ENCODE assay signal across 13 cellular contexts in the genomic region with DNA sequence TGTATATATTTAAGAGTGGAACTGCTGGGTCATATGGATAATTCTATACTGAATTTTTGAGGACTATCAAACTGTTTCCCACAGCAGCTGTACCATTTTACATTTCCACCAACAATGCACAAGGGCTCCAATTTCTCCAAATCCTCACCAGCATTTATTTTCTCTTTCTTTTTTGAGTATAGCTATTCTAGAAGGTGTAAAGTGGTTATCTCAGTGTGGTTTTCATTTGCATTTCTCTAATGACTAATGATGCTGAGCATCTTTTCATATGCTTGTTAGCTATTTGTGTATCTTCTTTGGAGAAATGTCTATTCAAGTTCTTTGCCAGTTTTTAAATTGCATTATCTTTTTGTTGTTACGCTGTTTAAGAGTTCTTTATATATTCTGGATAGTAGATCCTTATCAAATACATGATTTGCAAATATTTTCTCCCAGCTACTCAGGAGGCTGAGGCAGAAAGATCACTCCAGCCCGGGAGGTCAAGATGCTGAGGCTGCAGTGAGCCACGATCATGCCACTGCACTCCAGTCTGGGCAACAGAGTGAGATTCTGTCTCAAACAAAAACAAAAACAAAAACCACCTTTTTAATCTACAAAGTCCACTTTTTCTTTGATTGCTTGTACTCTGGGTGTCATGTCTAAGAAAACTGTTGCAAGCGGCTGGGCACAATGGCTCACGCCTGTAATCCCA. TPM values are rescaled to one million over a fixed set of nuclear protein-coding genes. Genes with fewer than 3 reads are reported as not detected.
DNase-seq lines count a peak whose midpoint lies in the region; ATAC-seq, FAIRE-seq and TF ChIP-seq lines count a peak whose summit lies in the region.
"Had no signal": no experiment of that assay in that cellular context is flagged by ENCODE, and none has a peak within 500 bp of the region (broad histone marks: within the 10 kb centered on the region; RNA-seq: fewer than 3 reads in every experiment).

No MANE protein-coding gene starts in this region.

- no peak for TF ChIP-seq CTCF in pancreas (IDR thresholded peaks at IDR 0.05)
- no peak for TF ChIP-seq CTCF in D721Med (IDR thresholded peaks at IDR 0.05; ENCODE audit: insufficient read depth, missing control alignments)

- no peaks in the 10 kb centered on the region for H3K9me3 ChIP-seq in pancreas
- H3K9me3 ChIP-seq: neutrophil had no signal

- peaks cover 47% of the 10 kb centered on the region for H3K4me1 Mint-ChIP-seq in activated T-helper 2 cell treated with anti-CD3 and anti-CD28 coated beads, Interferon-gamma antibody, Interleukin-2, Interleukin-4, amounts not matched to agents 10 μg/mL and 5 μg/mL and 100 μg/mL, durations not matched to agents 14 hours and 24 hours and 36 hours (ENCODE audit: low read depth)

- ATAC-seq in GM18873 (IDR thresholded peaks at IDR 0.05; ENCODE audit: low FRiP score, unreplicated experiment) (peak; percentile 86), GM21515 (IDR thresholded peaks at IDR 0.05; ENCODE audit: unreplicated experiment) (peak; percentile 90), HG03095 (IDR thresholded peaks at IDR 0.05; ENCODE audit: unreplicated experiment) (peak; percentile 79), pancreas (no peak), left colon (no peak)
- ATAC-seq: esophagus mucosa, SK-N-SH treated with all-trans-retinoic acid at 6 μM for 48 hours had no signal

- no peaks in the 10 kb centered on the region for H3K9me3 Mint-ChIP-seq in activated T-helper 2 cell treated with anti-CD3 and anti-CD28 coated beads, Interferon-gamma antibody, Interleukin-2, Interleukin-4, amounts not matched to agents 10 μg/mL and 5 μg/mL and 100 μg/mL, durations not matched to agents 14 hours and 24 hours and 36 hours
- H3K9me3 Mint-ChIP-seq: IgD-negative memory B cell had no signal

- H3K27me3 ChIP-seq in pancreas: no peaks in the 10 kb centered on the region
- H3K27me3 ChIP-seq: neutrophil had no signal

- no peaks in the 10 kb centered on the region for H3K4me1 ChIP-seq in pancreas

- intact Hi-C loops in activated T-helper 2 cell treated with anti-CD3 and anti-CD28 coated beads, Interferon-gamma antibody, Interleukin-2, Interleukin-4, amounts not matched to agents 10 μg/mL and 5 μg/mL and 100 μg/mL, durations not matched to agents 14 hours and 24 hours and 36 hours (cut with micrococcal nuclease): loop anchor here (2.0 kb wide), 1 partner anchor 31 kb away; no protein-coding TSS in a partner anchor
- intact Hi-C loops in pancreas (cut with DNase I) (no loop called here), left colon (cut with DNase I, micrococcal nuclease) (no loop called here)

- peak overlapping the region; percentile 5 for H3K4me3 Mint-ChIP-seq in activated T-helper 2 cell treated with anti-CD3 and anti-CD28 coated beads, Interferon-gamma antibody, Interleukin-2, Interleukin-4, amounts not matched to agents 10 μg/mL and 5 μg/mL and 100 μg/mL, durations not matched to agents 14 hours and 24 hours and 36 hours (ENCODE audit: low read depth)
- H3K4me3 Mint-ChIP-seq: IgD-negative memory B cell had no signal

- peaks cover 67% of the 10 kb centered on the region for H3K36me3 Mint-ChIP-seq in activated T-helper 2 cell treated with anti-CD3 and anti-CD28 coated beads, Interferon-gamma antibody, Interleukin-2, Interleukin-4, amounts not matched to agents 10 μg/mL and 5 μg/mL and 100 μg/mL, durations not matched to agents 14 hours and 24 hours and 36 hours (ENCODE audit: low read depth)

- peak overlapping the region; percentile 12 for H3K27ac Mint-ChIP-seq in activated T-helper 2 cell treated with anti-CD3 and anti-CD28 coated beads, Interferon-gamma antibody, Interleukin-2, Interleukin-4, amounts not matched to agents 10 μg/mL and 5 μg/mL and 100 μg/mL, durations not matched to agents 14 hours and 24 hours and 36 hours

- no peak for FAIRE-seq in pancreas (lab: Jason Lieb, UNC)
- no peak for FAIRE-seq in D721Med (lab: Jason Lieb, UNC)
- FAIRE-seq: keratinocyte had no signal

- H3K27ac ChIP-seq in pancreas: no peak overlapping the region
- H3K27ac ChIP-seq: neutrophil had no signal

- H3K4me3 ChIP-seq in pancreas: no peak overlapping the region

- peaks cover 0 to 21% (median 4%) of the 10 kb centered on the region in 3 donors for H3K36me3 ChIP-seq in pancreas

- 96 to 98% methylated on average over 5 of the region's 5 CpGs for WGBS in pancreas, 2 donors

- H3K27me3 Mint-ChIP-seq in activated T-helper 2 cell treated with anti-CD3 and anti-CD28 coated beads, Interferon-gamma antibody, Interleukin-2, Interleukin-4, amounts not matched to agents 10 μg/mL and 5 μg/mL and 100 μg/mL, durations not matched to agents 14 hours and 24 hours and 36 hours (ENCODE audit: low read depth): no peaks in the 10 kb centered on the region
- H3K27me3 Mint-ChIP-seq: IgD-negative memory B cell had no signal

- DNase-seq in activated T-helper 2 cell treated with anti-CD3 and anti-CD28 coated beads, Interferon-gamma antibody, Interleukin-2, Interleukin-4, amounts not matched to agents 10 μg/mL and 5 μg/mL and 100 μg/mL, durations not matched to agents 14 hours and 24 hours and 36 hours (ENCODE audit: low spot score): no peak
- DNase-seq in pancreas (no peak), left colon (no peak), D721Med (ENCODE audit: insufficient read length, low spot score) (no peak), NCI-H524 (lab: John Stamatoyannopoulos, UW) (no peak)

RNA-seq across cellular contexts. Expression of a gene that starts 32.8 kb away (rescaled TPM):
- total RNA-seq in activated T-helper 2 cell treated with anti-CD3 and anti-CD28 coated beads, Interferon-gamma antibody, Interleukin-2, Interleukin-4, amounts not matched to agents 10 μg/mL and 5 μg/mL and 100 μg/mL, durations not matched to agents 14 hours and 24 hours and 36 hours: 41.2 and 45.1 TPM in 2 replicates
- total RNA-seq in pancreas (10 to 100 TPM in 4 of 6 donors, 1 to 10 TPM in 2; 9.2 to 14.6 (median 11.5) TPM), left colon (10 to 100 TPM; 23.9 to 29.5 TPM)
- polyA plus RNA-seq in pancreas: 1 to 10 TPM; 2.4 to 5.3 TPM

Comparison
In these comparisons a context has a peak if more than half of its experiments do, and no peak if none do; other contexts are left out.
1. ATAC-seq: peak in GM18873 (single experiment), GM21515 (single experiment) and HG03095 (single experiment); none in pancreas (0 of 4) and left colon (single experiment).